ENCODE assay signal across 8 cellular contexts in genomic region chr5:96601811-96602244, GRCh38.
A peak's percentile ranks its signal among the peaks of the same experiment; 100 is the strongest.
DNase-seq lines count a peak whose midpoint lies in the region; ATAC-seq and TF ChIP-seq lines count a peak whose summit lies in the region.

No MANE protein-coding gene starts in this region.

- H3K4me3 Mint-ChIP-seq in Caco-2 (ENCODE audit: unreplicated experiment) (no peak overlapping the region), nephron (no peak overlapping the region)

- no peak overlapping the region for H3K4me3 ChIP-seq in Caco-2 (ENCODE audit: low read depth, low read length)
- no peak overlapping the region for H3K4me3 ChIP-seq in esophagus muscularis mucosa
- no peak overlapping the region for H3K4me3 ChIP-seq in vagina

- H3K9me3 Mint-ChIP-seq in Caco-2 (ENCODE audit: unreplicated experiment): no peaks in the 10 kb centered on the region
- no peaks in the 10 kb centered on the region for H3K9me3 Mint-ChIP-seq in nephron

- CTCF ChIA-PET in Caco-2 (lab: Charles Lee): interaction anchor here (0.6 to 1.4 kb wide), 6 partner anchors 8 to 259 kb away, joined by 3 to 9 read pairs (median 4); no protein-coding TSS in a partner anchor

- 15% methylated on average over 4 of the region's 4 CpGs for WGBS in esophagus muscularis mucosa

- H3K36me3 ChIP-seq in Caco-2 (ENCODE audit: control insufficient read depth, insufficient read depth, low read length) (no peaks in the 10 kb centered on the region), esophagus muscularis mucosa (no peaks in the 10 kb centered on the region), vagina (no peaks in the 10 kb centered on the region)

- H3K4me1 ChIP-seq in Caco-2 (no peaks in the 10 kb centered on the region), esophagus muscularis mucosa (peaks cover 0 to 5% (median 0%) of the 10 kb centered on the region in 4 donors), vagina (no peaks in the 10 kb centered on the region)

- no TSS peak for BruUV-seq in Caco-2 (replicated peaks; lab: Mats Ljungman, UMichigan)

- H3K27ac Mint-ChIP-seq in Caco-2 (ENCODE audit: unreplicated experiment): no peak overlapping the region
- no peak overlapping the region for H3K27ac Mint-ChIP-seq in nephron

- DNase-seq in Caco-2 (peak; percentile 58 to 77), NCI-H82 treated with DMSO at 0.1 percent for 48 hours (lab: John Stamatoyannopoulos, UW; ENCODE audit: unreplicated experiment) (peak; percentile 40), esophagus muscularis mucosa (ENCODE audit: extremely low spot score) (no peak), vagina (ENCODE audit: extremely low spot score in 2 of 2) (no peak)
- DNase-seq in activated CD8-positive, alpha-beta memory T cell treated with anti-CD3 and anti-CD28 coated beads, Interleukin-2, amount 50 U/mL, for 1 hour (ENCODE audit: extremely low read depth): peak; percentile 17

- no peaks in the 10 kb centered on the region for H3K27me3 Mint-ChIP-seq in Caco-2 (ENCODE audit: insufficient read depth, unreplicated experiment)
- peaks cover 6% of the 10 kb centered on the region for H3K27me3 Mint-ChIP-seq in nephron (ENCODE audit: low read depth)

- intact Hi-C loops in Caco-2 (cut with micrococcal nuclease; ENCODE audit: unreplicated experiment) (loop anchor here (1.0 to 2.0 kb wide), 3 partner anchors 221 to 743 kb away; no protein-coding TSS in a partner anchor), esophagus muscularis mucosa (cut with DNase I) (loop anchor here (2.0 to 5.0 kb wide), 3 partner anchors 257 to 960 kb away; no protein-coding TSS in a partner anchor), vagina (cut with DNase I) (loop anchor here (5.0 kb wide), 1 partner anchor 255 kb away; no protein-coding TSS in a partner anchor)

- H3K9me3 ChIP-seq in Caco-2 (no peaks in the 10 kb centered on the region), esophagus muscularis mucosa (no peaks in the 10 kb centered on the region), vagina (no peaks in the 10 kb centered on the region)

- H3K27ac ChIP-seq in esophagus muscularis mucosa (replicated peaks in 1 of 4) (no peak overlapping the region), vagina (no peak overlapping the region)

- peak; percentile 92 for ATAC-seq in GM19395 (IDR thresholded peaks at IDR 0.05; ENCODE audit: unreplicated experiment)
- ATAC-seq in HG03571 (IDR thresholded peaks at IDR 0.05; ENCODE audit: unreplicated experiment): peak; percentile 90

- H3K36me3 Mint-ChIP-seq in Caco-2 (ENCODE audit: insufficient read depth, unreplicated experiment) (no peaks in the 10 kb centered on the region), nephron (ENCODE audit: low read depth) (no peaks in the 10 kb centered on the region)

- H3K27me3 ChIP-seq in Caco-2 (replicated peaks; ENCODE audit: control insufficient read depth, insufficient read depth, low read length) (no peaks in the 10 kb centered on the region), esophagus muscularis mucosa (no peaks in the 10 kb centered on the region), vagina (no peaks in the 10 kb centered on the region)

- H3K4me1 Mint-ChIP-seq in Caco-2 (ENCODE audit: low read depth, unreplicated experiment) (peaks cover 7% of the 10 kb centered on the region), nephron (no peaks in the 10 kb centered on the region)

- TF ChIP-seq POLR2A in esophagus muscularis mucosa (IDR thresholded peaks at IDR 0.05; ENCODE audit: low read depth) (no peak), vagina (IDR thresholded peaks at IDR 0.05) (no peak)

- POLR2A ChIA-PET in Caco-2 (lab: Charles Lee): no interaction called here

- TF ChIP-seq CTCF in Caco-2 (IDR thresholded peaks at IDR 0.05; ENCODE audit: insufficient read depth in 1 of 2, low read depth in 1 of 2, low read length in 1 of 2, severe bottlenecking in 1 of 2, unreplicated experiment in 1 of 2): peak; percentile 82 to 86
- TF ChIP-seq CTCF in esophagus muscularis mucosa (IDR thresholded peaks at IDR 0.05): peak; percentile 81 to 88 (median 83)
- TF ChIP-seq CTCF in nephron (IDR thresholded peaks at IDR 0.05; ENCODE audit: unreplicated experiment in 3 of 3): peak; percentile 67 to 84 (median 80)
- TF ChIP-seq CTCF in vagina (IDR thresholded peaks at IDR 0.05): peak; percentile 33 to 75 (median 73)

- no peak for TF ChIP-seq EP300 in esophagus muscularis mucosa (IDR thresholded peaks at IDR 0.05)

Comparison
In these comparisons a context has a peak if more than half of its experiments do, and no peak if none do; other contexts are left out.
1. DNase-seq: peak in Caco-2 (2 of 2), NCI-H82 treated with DMSO at 0.1 percent for 48 hours (single experiment) and activated CD8-positive, alpha-beta memory T cell treated with anti-CD3 and anti-CD28 coated beads, Interleukin-2, amount 50 U/mL, for 1 hour (single experiment); none in esophagus muscularis mucosa (single experiment) and vagina (0 of 2).
2. Peak in every context shown above with its lines, with median percentiles within 50 percentile points of each other: CTCF ChIP-seq.